8 cellular contexts compared by ENCODE assay signal in genomic region chr9:133114451-133114885, GRCh38. TPM values are rescaled to one million over a fixed set of nuclear protein-coding genes. Genes with fewer than 3 reads are reported as not detected.
A peak's percentile ranks its signal among the peaks of the same experiment; 100 is the strongest.
DNase-seq lines count a peak whose midpoint lies in the region; ATAC-seq and TF ChIP-seq lines count a peak whose summit lies in the region.

No MANE protein-coding gene starts in this region.

- no peak overlapping the region for H3K27ac Mint-ChIP-seq in endothelial cell (ENCODE audit: unreplicated experiment)

- POLR2A ChIA-PET in PC-9 (lab: Charles Lee; ENCODE audit: unreplicated experiment): interaction anchor here (0.6 to 1.0 kb wide), 6 partner anchors 15 to 445 kb away, joined by 3 to 5 read pairs (median 4); partner anchors contain the start of gene GTF3C5

- peaks cover 9% of the 10 kb centered on the region for H3K36me3 ChIP-seq in GM06990 (ENCODE audit: control insufficient read depth, insufficient read depth, low read length)
- H3K36me3 ChIP-seq in PC-9 (ENCODE audit: low read depth): no peaks in the 10 kb centered on the region
- H3K36me3 ChIP-seq in rectal smooth muscle tissue (ENCODE audit: control insufficient read depth, insufficient read depth, low read length): peaks cover 7% of the 10 kb centered on the region

- H3K4me3 Mint-ChIP-seq in endothelial cell (ENCODE audit: unreplicated experiment): no peak overlapping the region

- no peaks in the 10 kb centered on the region for H3K79me2 ChIP-seq in PC-9 (ENCODE audit: low read depth)

- intact Hi-C loops in PC-9 (cut with micrococcal nuclease; ENCODE audit: unreplicated experiment): loop anchor here (1.0 kb wide), 2 partner anchors 11 to 21 kb away; no protein-coding TSS in a partner anchor

- TF ChIP-seq CTCF in GM06990 (IDR thresholded peaks at IDR 0.05; ENCODE audit: insufficient read depth, low read length, poor library complexity, severe bottlenecking): no peak
- no peak for TF ChIP-seq CTCF in PC-9 (conservative IDR thresholded peaks at IDR 0.05)
- no peak for TF ChIP-seq CTCF in foreskin keratinocyte (conservative IDR thresholded peaks at IDR 0.05)
- TF ChIP-seq CTCF in endothelial cell (IDR thresholded peaks at IDR 0.05; ENCODE audit: unreplicated experiment): no peak

- H3K4me1 ChIP-seq in PC-9 (replicated peaks; ENCODE audit: insufficient read depth) (peaks cover 10% of the 10 kb centered on the region), foreskin keratinocyte (no peaks in the 10 kb centered on the region), rectal smooth muscle tissue (ENCODE audit: control insufficient read depth, insufficient read depth, low read length) (peaks cover 43% of the 10 kb centered on the region)

- DNase-seq in GM06990 (ENCODE audit: extremely low read depth, insufficient read length) (no peak), PC-9 (peak; percentile 70 to 89), foreskin keratinocyte (no peak), NCI-H187 treated with DMSO at 0.1 percent for 48 hours (lab: John Stamatoyannopoulos, UW) (no peak), endothelial cell (ENCODE audit: low spot score) (no peak)

- ATAC-seq in foreskin keratinocyte (peak; percentile 24), GM18867 (IDR thresholded peaks at IDR 0.05; ENCODE audit: unreplicated experiment) (no peak), HG03135 (IDR thresholded peaks at IDR 0.05; ENCODE audit: unreplicated experiment) (no peak)

- H3K27me3 Mint-ChIP-seq in endothelial cell (ENCODE audit: unreplicated experiment): peaks cover 8% of the 10 kb centered on the region

- H3F3A ChIP-seq in PC-9 (ENCODE audit: insufficient read depth, low read depth): peaks cover 10% of the 10 kb centered on the region; the same call in 1 of the 2 replicates

- H3K27ac ChIP-seq in PC-9 (no peak overlapping the region), foreskin keratinocyte (no peak overlapping the region), rectal smooth muscle tissue (ENCODE audit: low read depth, low read length) (peak overlapping the region; percentile 78)

- no peaks in the 10 kb centered on the region for H3K9me3 ChIP-seq in PC-9 (ENCODE audit: insufficient read depth, low read depth)

- peak overlapping the region; percentile 10 for H3K9ac ChIP-seq in rectal smooth muscle tissue (ENCODE audit: low read length)

- BruUV-seq in PC-9 (replicated peaks; lab: Mats Ljungman, UMichigan): no TSS peak

- H3K36me3 Mint-ChIP-seq in endothelial cell (ENCODE audit: low read depth, unreplicated experiment): peaks cover 19% of the 10 kb centered on the region

- H3K4me3 ChIP-seq in GM06990 (replicated peaks; ENCODE audit: low read depth, low read length) (peak overlapping the region; percentile 68; the same call in 1 of the 2 replicates), PC-9 (no peak overlapping the region), rectal smooth muscle tissue (ENCODE audit: low read length) (peak overlapping the region; percentile 23)

- peaks cover 50% of the 10 kb centered on the region for H4K20me1 ChIP-seq in PC-9 (ENCODE audit: insufficient read depth)

- peaks cover 35% of the 10 kb centered on the region for H3K4me1 Mint-ChIP-seq in endothelial cell (ENCODE audit: unreplicated experiment)

- H3K9me3 Mint-ChIP-seq in endothelial cell (ENCODE audit: unreplicated experiment): no peaks in the 10 kb centered on the region

- CTCF ChIA-PET in PC-9 (lab: Charles Lee): interaction anchor here (0.6 to 1.8 kb wide), 3 partner anchors 19 to 246 kb away, joined by 3 to 15 read pairs (median 5); no protein-coding TSS in a partner anchor

- no peak overlapping the region for H2AFZ ChIP-seq in PC-9

- no peaks in the 10 kb centered on the region for H3K9me2 ChIP-seq in PC-9 (ENCODE audit: insufficient read depth)

- peak overlapping the region; percentile 23; the same call in 1 of the 2 replicates for H3K4me2 ChIP-seq in PC-9

- H3K27me3 ChIP-seq in GM06990 (replicated peaks; ENCODE audit: control insufficient read depth, insufficient read depth, low read length) (no peaks in the 10 kb centered on the region), PC-9 (ENCODE audit: insufficient read depth, low read depth) (no peaks in the 10 kb centered on the region), foreskin keratinocyte (peaks cover 9% of the 10 kb centered on the region), rectal smooth muscle tissue (ENCODE audit: control insufficient read depth, insufficient read depth, low read length) (no peaks in the 10 kb centered on the region)

RNA-seq across cellular contexts. Expression of gene RALGDS, which starts 6.6 kb away (rescaled TPM):
- total RNA-seq in PC-9 (2021) (24.8 and 30.0 TPM in 2 replicates), foreskin keratinocyte (15.9 and 18.0 TPM in 2 replicates), endothelial cell (ENCODE audit: unreplicated experiment) (80.6 TPM)
- polyA plus RNA-seq in foreskin keratinocyte: 11.9 and 12.7 TPM in 2 replicates

RNA-seq across cellular contexts. Expression of gene GBGT1, which starts 49.2 kb away (rescaled TPM):
- total RNA-seq in PC-9 (2021): 1.2 and 3.0 TPM in 2 replicates
- 1.7 and 3.0 TPM in 2 replicates for total RNA-seq in foreskin keratinocyte
- polyA plus RNA-seq in foreskin keratinocyte: 1.5 and 3.0 TPM in 2 replicates
- 98.4 TPM for total RNA-seq in endothelial cell (ENCODE audit: unreplicated experiment)

RNA-seq across cellular contexts. Expression of gene CEL, which starts 52.7 kb away (rescaled TPM):
- 2.7 TPM in 2 replicates for total RNA-seq in PC-9 (2021)
- total RNA-seq in foreskin keratinocyte: 0.34 and 0.67 TPM in 2 replicates
- 0.44 and 0.70 TPM in 2 replicates for polyA plus RNA-seq in foreskin keratinocyte
- total RNA-seq in endothelial cell (ENCODE audit: unreplicated experiment): 4.2 TPM

Comparison
In these comparisons a context has a peak if more than half of its experiments do, and no peak if none do; other contexts are left out.
1. DNase-seq: peak in PC-9 (2 of 2); none in GM06990 (single experiment), foreskin keratinocyte (0 of 2), NCI-H187 treated with DMSO at 0.1 percent for 48 hours (single experiment) and endothelial cell (single experiment).
2. RNA of gene GBGT1, which starts 49.2 kb away (total RNA-seq): 98.4 TPM in endothelial cell (single experiment); 1.7 to 3.0 TPM in foreskin keratinocyte and 1.2 to 3.0 TPM in PC-9; every median in the first group is over 10 times any median in the second.